1 cellular context compared by ENCODE assay signal in genomic region chr5:7395432-7396168, GRCh38.
TF ChIP-seq lines count a peak whose summit lies in the region.

Gene ADCY2 (plus strand): TSS chr5:7396138. CDS start chr5:7396297, 159 bp downstream.

TF ChIP-seq in SK-N-SH, 30 proteins besides CTCF, POLR2A, EP300 and RAD21 (continued from another document):
- TF ChIP-seq REST (IDR thresholded peaks at IDR 0.05; ENCODE audit: low read depth, low read length) (no peak), PBX3 (IDR thresholded peaks at IDR 0.05) (no peak), JUND (IDR thresholded peaks at IDR 0.05) (no peak), GATA2 (CRISPR knock-in tag; IDR thresholded peaks at IDR 0.05) (no peak), MEF2A (IDR thresholded peaks at IDR 0.05; ENCODE audit: borderline replicate concordance, low read depth) (no peak)
TF ChIP-seq in SK-N-SH: peak in this region for 0.
